8 cellular contexts compared by ENCODE assay signal in the genomic region with DNA sequence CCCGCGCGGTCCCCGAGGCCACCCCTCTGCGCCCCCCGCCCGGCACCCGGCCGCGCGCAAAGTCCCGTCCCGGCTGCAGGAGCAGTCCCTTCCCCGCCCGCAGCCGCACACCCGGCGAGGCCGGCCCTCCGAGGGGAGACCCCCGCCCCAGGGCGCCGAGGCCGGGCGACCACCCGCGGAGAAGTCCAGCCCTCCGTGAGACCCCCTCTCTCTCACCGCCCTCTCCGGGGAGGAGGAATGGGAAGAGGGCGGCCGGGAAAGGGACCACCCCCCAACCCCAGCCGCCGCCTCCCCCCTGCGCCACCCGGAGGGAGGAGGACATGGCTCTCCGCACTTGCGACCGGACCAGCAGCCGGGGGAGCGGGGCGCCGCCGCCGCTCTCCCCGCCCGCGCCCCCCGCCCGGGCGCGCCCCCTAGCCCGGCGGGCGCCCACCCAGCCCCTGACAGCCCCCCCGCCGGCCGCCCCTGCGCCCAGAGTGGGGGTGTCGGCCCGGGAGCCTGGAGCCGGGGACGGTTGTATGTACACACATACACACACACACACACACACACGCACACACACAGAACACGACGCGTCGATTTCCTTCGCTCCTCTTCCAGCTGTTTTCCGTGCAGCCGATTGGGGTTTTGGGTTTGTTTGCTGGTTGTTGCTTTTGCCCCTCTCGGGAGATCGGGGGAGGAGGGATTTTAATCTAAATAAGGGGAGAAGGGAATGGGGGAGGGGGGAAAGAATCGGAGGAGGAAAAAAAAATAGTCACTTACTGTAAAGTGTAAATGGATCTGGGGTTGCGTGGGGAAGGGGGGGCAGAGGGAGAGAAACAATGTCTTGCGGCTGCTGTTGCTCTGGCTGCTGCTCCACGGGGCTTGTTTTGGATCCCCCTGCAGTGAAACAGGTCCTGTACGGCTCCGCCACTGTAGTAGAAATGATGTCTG. TPM values are rescaled to one million over a fixed set of nuclear protein-coding genes. Genes with fewer than 3 reads are reported as not detected.
DNase-seq lines count a peak whose midpoint lies in the region; ATAC-seq, FAIRE-seq and TF ChIP-seq lines count a peak whose summit lies in the region.

A gene (minus strand): TSS at position 925 of the 933 bp plus-strand sequence.

- H3K27me3 Mint-ChIP-seq in endodermal cell (ENCODE audit: insufficient read depth), result peaks cover 3% of the 10 kb centered on the region

- TF ChIP-seq CTCF in A549 (IDR thresholded peaks at IDR 0.05) (no peak), MM.1S (IDR thresholded peaks at IDR 0.05; ENCODE audit: low read length) (no peak), endodermal cell (conservative IDR thresholded peaks at IDR 0.05) (no peak)

- H2AFZ ChIP-seq in MM.1S (ENCODE audit: low read length), result peak within 1 kb of the TSS; percentile 64

- no peaks in the 10 kb centered on the region for H3K36me3 Mint-ChIP-seq in endodermal cell (ENCODE audit: low read depth)
- peaks cover 59% of the 10 kb centered on the region for H3K36me3 Mint-ChIP-seq in stimulated activated effector memory CD8-positive, alpha-beta T cell treated with anti-CD3 and anti-CD28 coated beads, Interleukin-12 subunit alpha, Interleukin-12 subunit beta, amount 100 ng/mL, for 72 hours

- H3K36me3 ChIP-seq in MM.1S (replicated peaks; ENCODE audit: insufficient read depth, low read length), result no peaks in the 10 kb centered on the region
- no peaks in the 10 kb centered on the region for H3K36me3 ChIP-seq in endodermal cell (ENCODE audit: control insufficient read depth, insufficient read depth, low read length)

- POLR2A ChIA-PET in A549 (lab: Yijun Ruan, JAX), result interaction anchor here (0.6 to 2.0 kb wide), 11 partner anchors 10 to 247 kb away, joined by 3 to 10 read pairs (median 5); no protein-coding TSS in a partner anchor
- POLR2A ChIA-PET in activated CD8-positive, alpha-beta memory T cell treated with anti-CD3 and anti-CD28 coated beads for 36 hours (lab: Charles Lee), result interaction anchor here (0.6 to 3.0 kb wide), 21 partner anchors 13 to 853 kb away, joined by 3 to 29 read pairs (median 5); no protein-coding TSS in a partner anchor

- H3K27ac ChIP-seq in A549 (peak within 1 kb of the TSS; percentile 95 to 100), MM.1S (ENCODE audit: low read length) (peak within 1 kb of the TSS; percentile 93), endodermal cell (ENCODE audit: low read depth, low read length) (no peak within 1 kb of the TSS)

- no peaks in the 10 kb centered on the region for H4K20me1 ChIP-seq in MM.1S (ENCODE audit: insufficient read depth, low read length)

- H3K79me2 ChIP-seq in MM.1S (ENCODE audit: low read length), result peaks cover 30% of the 10 kb centered on the region

- H3K9ac ChIP-seq in MM.1S (ENCODE audit: low read length), result peak within 1 kb of the TSS; percentile 78
- H3K9ac ChIP-seq in endodermal cell (ENCODE audit: extremely low read depth, low read length, poor library complexity, severe bottlenecking), result peak within 1 kb of the TSS; percentile 74

- TF ChIP-seq RAD21 in A549 (conservative IDR thresholded peaks at IDR 0.05 in 1 of 2, IDR thresholded peaks at IDR 0.05 in 1 of 2), result no peak

- ATAC-seq in A549 (peak in 1 of 2 experiments; percentile 9; a peak in 5 of 6 replicates), GM18867 (IDR thresholded peaks at IDR 0.05; ENCODE audit: unreplicated experiment) (peak; percentile 1)
- ATAC-seq in stimulated activated effector memory CD8-positive, alpha-beta T cell treated with anti-CD3 and anti-CD28 coated beads, Interleukin-12 subunit alpha, Interleukin-12 subunit beta, amount 100 ng/mL, for 72 hours, result peak; percentile 22

- no peak for TF ChIP-seq POLR2A in A549 (IDR thresholded peaks at IDR 0.05; ENCODE audit: low read length)

- H3F3A ChIP-seq in MM.1S (ENCODE audit: insufficient read depth, low read length), result peaks cover 26% of the 10 kb centered on the region

- H3K4me3 Mint-ChIP-seq in endodermal cell, result peak within 1 kb of the TSS; percentile 84
- peak within 1 kb of the TSS; percentile 93 for H3K4me3 Mint-ChIP-seq in stimulated activated effector memory CD8-positive, alpha-beta T cell treated with anti-CD3 and anti-CD28 coated beads, Interleukin-12 subunit alpha, Interleukin-12 subunit beta, amount 100 ng/mL, for 72 hours

- H3K27ac Mint-ChIP-seq in endodermal cell, result peak within 1 kb of the TSS; percentile 92
- H3K27ac Mint-ChIP-seq in stimulated activated effector memory CD8-positive, alpha-beta T cell treated with anti-CD3 and anti-CD28 coated beads, Interleukin-12 subunit alpha, Interleukin-12 subunit beta, amount 100 ng/mL, for 72 hours, result peak within 1 kb of the TSS; percentile 97

- H3K9me3 ChIP-seq in A549 (no peaks in the 10 kb centered on the region), MM.1S (replicated peaks; ENCODE audit: insufficient read depth, low read length) (no peaks in the 10 kb centered on the region), endodermal cell (ENCODE audit: control insufficient read depth, low read length) (no peaks in the 10 kb centered on the region)

- H3K4me1 ChIP-seq in A549, result peaks cover 59% of the 10 kb centered on the region
- H3K4me1 ChIP-seq in MM.1S (ENCODE audit: low read length), result peaks cover 38% of the 10 kb centered on the region
- peaks cover 9% of the 10 kb centered on the region for H3K4me1 ChIP-seq in endodermal cell (ENCODE audit: control insufficient read depth, insufficient read depth, low read length)

- CTCF ChIA-PET in A549 (lab: Yijun Ruan, JAX), result interaction anchor here (1.0 to 4.5 kb wide), 20 partner anchors 10 to 350 kb away, joined by 3 to 33 read pairs (median 6); no protein-coding TSS in a partner anchor
- CTCF ChIA-PET in activated CD8-positive, alpha-beta memory T cell treated with anti-CD3 and anti-CD28 coated beads for 36 hours (lab: Charles Lee), result interaction anchor here (0.6 to 3.4 kb wide), 14 partner anchors 12 to 438 kb away, joined by 3 to 29 read pairs (median 4); no protein-coding TSS in a partner anchor

- peak; percentile 18 to 61 for DNase-seq in A549 (ENCODE audit: low read depth in 1 of 2, low spot score in 1 of 2)
- DNase-seq in MM.1S, result peak; percentile 44
- peak; percentile 81 for DNase-seq in endodermal cell
- DNase-seq in mesenteric fat pad (ENCODE audit: low spot score), result no peak
- peak in 1 of 2 donors; percentile 78 for DNase-seq in stimulated activated effector memory CD8-positive, alpha-beta T cell treated with anti-CD3 and anti-CD28 coated beads, Interleukin-12 subunit alpha, Interleukin-12 subunit beta, amount 100 ng/mL, for 72 hours (ENCODE audit: low spot score in 2 of 2)
- DNase-seq in SHP77 treated with DMSO at 0.1 percent for 48 hours (lab: John Stamatoyannopoulos, UW), result no peak

- H3K27me3 ChIP-seq in MM.1S (replicated peaks; ENCODE audit: insufficient read depth, low read length), result no peaks in the 10 kb centered on the region
- H3K27me3 ChIP-seq in endodermal cell (ENCODE audit: control insufficient read depth, insufficient read depth, low read length, poor library complexity, severe bottlenecking), result peaks cover 9% of the 10 kb centered on the region

- no peaks in the 10 kb centered on the region for H3K9me2 ChIP-seq in MM.1S (replicated peaks; ENCODE audit: insufficient read depth, low read length)

- 1% methylated on average over 15 of the region's 79 CpGs for WGBS in A549 (ENCODE audit: missing lambda C conversion rate)
- 0% methylated on average over 2 to 69 of the region's 79 CpGs for WGBS in endodermal cell (ENCODE audit: insufficient coverage in 1 of 2, insufficient read length in 1 of 2), 2 experiments

- H3K9me3 Mint-ChIP-seq in endodermal cell, result no peaks in the 10 kb centered on the region
- H3K9me3 Mint-ChIP-seq in stimulated activated effector memory CD8-positive, alpha-beta T cell treated with anti-CD3 and anti-CD28 coated beads, Interleukin-12 subunit alpha, Interleukin-12 subunit beta, amount 100 ng/mL, for 72 hours, result no peaks in the 10 kb centered on the region

- H3K4me3 ChIP-seq in A549 (peak within 1 kb of the TSS; percentile 95), MM.1S (ENCODE audit: low read length) (peak within 1 kb of the TSS; percentile 85), endodermal cell (ENCODE audit: low read length) (peak within 1 kb of the TSS; percentile 91)

- peak within 1 kb of the TSS; percentile 93 for H3K4me2 ChIP-seq in A549
- peak within 1 kb of the TSS; percentile 90 for H3K4me2 ChIP-seq in MM.1S (ENCODE audit: low read depth, low read length)

- peaks cover 17% of the 10 kb centered on the region for H3K4me1 Mint-ChIP-seq in endodermal cell
- peaks cover 49% of the 10 kb centered on the region for H3K4me1 Mint-ChIP-seq in stimulated activated effector memory CD8-positive, alpha-beta T cell treated with anti-CD3 and anti-CD28 coated beads, Interleukin-12 subunit alpha, Interleukin-12 subunit beta, amount 100 ng/mL, for 72 hours

- no peak for FAIRE-seq in A549 (lab: Jason Lieb, UNC)

- TF ChIP-seq EP300 in A549 (IDR thresholded peaks at IDR 0.05), result no peak

TF ChIP-seq in A549, 52 proteins besides CTCF, POLR2A, EP300 and RAD21:
- 0 out of 2 replicates have a peak, but pooled peaks have one; percentile 2 for TF ChIP-seq PHF8 (IDR thresholded peaks at IDR 0.05; ENCODE audit: borderline replicate concordance, low read depth)
- TF ChIP-seq, protein P1, sequence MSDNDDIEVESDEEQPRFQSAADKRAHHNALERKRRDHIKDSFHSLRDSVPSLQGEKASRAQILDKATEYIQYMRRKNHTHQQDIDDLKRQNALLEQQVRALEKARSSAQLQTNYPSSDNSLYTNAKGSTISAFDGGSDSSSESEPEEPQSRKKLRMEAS (IDR thresholded peaks at IDR 0.05), result 0 out of 2 replicates have a peak, but pooled peaks have one; percentile 15
- TF ChIP-seq, protein P2, sequence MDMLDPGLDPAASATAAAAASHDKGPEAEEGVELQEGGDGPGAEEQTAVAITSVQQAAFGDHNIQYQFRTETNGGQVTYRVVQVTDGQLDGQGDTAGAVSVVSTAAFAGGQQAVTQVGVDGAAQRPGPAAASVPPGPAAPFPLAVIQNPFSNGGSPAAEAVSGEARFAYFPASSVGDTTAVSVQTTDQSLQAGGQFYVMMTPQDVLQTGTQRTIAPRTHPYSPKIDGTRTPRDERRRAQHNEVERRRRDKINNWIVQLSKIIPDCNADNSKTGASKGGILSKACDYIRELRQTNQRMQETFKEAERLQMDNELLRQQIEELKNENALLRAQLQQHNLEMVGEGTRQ (IDR thresholded peaks at IDR 0.05), result no peak

RNA-seq across cellular contexts. Expression of the gene that starts here (rescaled TPM):
- polyA plus RNA-seq in A549 (2011; rRNA removed), result 8.3 and 10.5 TPM in 2 replicates
- polyA plus RNA-seq in A549 (2012; cell fraction: cytosol; rRNA removed), result 1.9 and 3.4 TPM in 2 replicates
- 4.3 and 4.5 TPM in 2 replicates for polyA plus RNA-seq in A549 (2012; cell fraction: nucleus; rRNA removed)
- polyA plus RNA-seq in A549 (2017; fragmentation: RNase III; extraction: RNeasy Plus Mini Kit Qiagen cat#74134 plus additional on column Dnase treatment), result 2.2 to 3.1 TPM (median 2.9 TPM) in 3 replicates
- polyA minus RNA-seq in A549 (2011; rRNA and poly(A)+ RNA removed), result 22.8 and 27.3 TPM in 2 replicates
- 10 to 100 TPM; 75.0 to 85.3 TPM for total RNA-seq in activated CD8-positive, alpha-beta memory T cell treated with anti-CD3 and anti-CD28 coated beads for 36 hours
- total RNA-seq in endodermal cell, result 10 to 100 TPM; 10.4 to 15.9 TPM
- polyA plus RNA-seq in endodermal cell (2013, experiment 1 of 2), result 4.0 TPM
- 4.2 TPM for polyA plus RNA-seq in endodermal cell (2013, experiment 2 of 2)
- 36.0 TPM for total RNA-seq in mesenteric fat pad

Comparison
In these comparisons a context has a peak if more than half of its experiments do, and no peak if none do; other contexts are left out.
1. DNase-seq: peak in A549 (2 of 2), MM.1S (single experiment) and endodermal cell (single experiment); none in mesenteric fat pad (single experiment) and SHP77 treated with DMSO at 0.1 percent for 48 hours (single experiment).
2. Peak in every context shown above with its lines, with median percentiles within 50 percentile points of each other: H3K4me3 ChIP-seq.